1 cellular context compared by ENCODE assay signal in the genomic region with DNA sequence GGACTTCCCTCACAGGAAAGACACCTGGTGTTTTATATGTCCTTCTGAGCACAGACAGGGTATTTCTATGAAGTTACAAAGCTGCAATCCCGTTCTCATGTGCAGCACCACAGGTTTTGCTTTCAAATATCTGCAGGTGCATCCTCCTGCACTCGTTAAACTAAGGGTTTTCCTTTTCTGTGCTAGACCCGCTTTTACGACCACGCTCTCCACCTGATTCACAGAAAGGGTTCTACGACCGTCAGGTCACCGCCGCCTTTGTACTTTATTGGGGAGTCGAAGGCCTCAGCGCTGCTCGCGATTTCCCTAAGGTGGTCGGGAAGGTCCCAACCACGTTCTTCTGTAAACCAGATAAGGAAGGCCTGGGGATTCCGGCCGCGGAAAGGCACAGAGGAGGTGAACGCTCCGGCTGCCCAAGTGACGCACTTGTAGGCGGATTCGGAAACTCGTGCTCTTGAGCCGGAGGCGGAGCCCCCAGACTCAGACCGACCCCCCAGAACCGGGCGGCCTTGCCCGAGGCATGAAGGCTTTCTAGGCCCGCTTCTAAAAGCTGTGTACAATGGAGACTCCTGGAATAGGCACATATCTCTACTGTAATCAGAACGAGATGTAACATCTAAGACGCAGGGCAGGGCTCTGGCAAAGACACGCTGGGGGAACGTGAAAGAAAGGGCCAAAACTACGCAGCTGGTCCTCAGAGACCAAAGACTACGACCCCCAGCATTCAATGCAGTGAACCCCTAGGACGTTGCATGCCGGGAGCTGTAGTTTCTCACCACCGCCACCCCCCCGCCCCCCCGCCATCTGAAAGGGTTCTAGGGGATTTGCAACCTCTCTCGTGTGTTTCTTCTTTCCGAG.
TF ChIP-seq lines count a peak whose summit lies in the region.

No MANE protein-coding gene starts in this region.

TF ChIP-seq in K562, 482 proteins besides CTCF, POLR2A, EP300 and RAD21 (continued from another document and continues in another):
- TF ChIP-seq ZFP36 (IDR thresholded peaks at IDR 0.05; ENCODE audit: low read depth, low read length, partially characterized antibody) (no peak), ZNF124 (CRISPR knock-in tag; IDR thresholded peaks at IDR 0.05) (no peak), DNMT1 (IDR thresholded peaks at IDR 0.05) (no peak), ZFP1 (CRISPR knock-in tag; IDR thresholded peaks at IDR 0.05) (no peak), GTF2E2 (tag; IDR thresholded peaks at IDR 0.05) (no peak), STAT5B (CRISPR knock-in tag; IDR thresholded peaks at IDR 0.05) (no peak), ATF7 (IDR thresholded peaks at IDR 0.05) (peak; percentile 13; the same call in 1 of the 2 replicates), RBBP5 (IDR thresholded peaks at IDR 0.05; ENCODE audit: borderline replicate concordance, insufficient read depth, low read length, poor library complexity, severe bottlenecking) (peak; percentile 53), NR2C1 (IDR thresholded peaks at IDR 0.05) (no peak), NR2C1 (tag; IDR thresholded peaks at IDR 0.05) (no peak), TAF9B (IDR thresholded peaks at IDR 0.05; ENCODE audit: partially characterized antibody) (peak; percentile 19), MYBL2 (IDR thresholded peaks at IDR 0.05; ENCODE audit: low read depth) (no peak), MYBL2 (CRISPR knock-in tag; IDR thresholded peaks at IDR 0.05; ENCODE audit: borderline replicate concordance) (no peak), ZNF778 (CRISPR knock-in tag; IDR thresholded peaks at IDR 0.05) (no peak), BDP1 (IDR thresholded peaks at IDR 0.05; ENCODE audit: insufficient read depth, insufficient read length) (no peak), MTA3 (IDR thresholded peaks at IDR 0.05; ENCODE audit: borderline replicate concordance) (0 out of 2 replicates have a peak, but pooled peaks have one; percentile 32), FOXK1 (CRISPR knock-in tag; IDR thresholded peaks at IDR 0.05; ENCODE audit: borderline replicate concordance) (no peak), SP1 (CRISPR knock-in tag; IDR thresholded peaks at IDR 0.05) (no peak), RAD51 (IDR thresholded peaks at IDR 0.05; ENCODE audit: borderline replicate concordance, low read depth) (no peak), SIN3A (IDR thresholded peaks at IDR 0.05; ENCODE audit: borderline replicate concordance in 2 of 2, control insufficient read depth in 1 of 2, low read depth in 2 of 2, low read length in 2 of 2) (0 out of 4 replicates have a peak, but pooled peaks of 1 of the 2 experiments have one; percentile 24), HCFC1 (IDR thresholded peaks at IDR 0.05; ENCODE audit: low read depth, low read length) (peak; percentile 92), ZNF507 (tag; conservative IDR thresholded peaks at IDR 0.05) (no peak), SAP30 (IDR thresholded peaks at IDR 0.05; ENCODE audit: borderline replicate concordance, insufficient read depth, low read depth, low read length, poor library complexity, severe bottlenecking) (no peak), RBM22 (IDR thresholded peaks at IDR 0.05; ENCODE audit: low read depth, low read length, poor library complexity, severe bottlenecking) (no peak), MYC (IDR thresholded peaks at IDR 0.05; ENCODE audit: low read depth, low read length) (peak; percentile 66), MYC (CRISPR knock-in tag; IDR thresholded peaks at IDR 0.05; ENCODE audit: borderline replicate concordance, low read depth) (no peak), RFX1 (IDR thresholded peaks at IDR 0.05) (no peak)
- TF ChIP-seq, protein P1, sequence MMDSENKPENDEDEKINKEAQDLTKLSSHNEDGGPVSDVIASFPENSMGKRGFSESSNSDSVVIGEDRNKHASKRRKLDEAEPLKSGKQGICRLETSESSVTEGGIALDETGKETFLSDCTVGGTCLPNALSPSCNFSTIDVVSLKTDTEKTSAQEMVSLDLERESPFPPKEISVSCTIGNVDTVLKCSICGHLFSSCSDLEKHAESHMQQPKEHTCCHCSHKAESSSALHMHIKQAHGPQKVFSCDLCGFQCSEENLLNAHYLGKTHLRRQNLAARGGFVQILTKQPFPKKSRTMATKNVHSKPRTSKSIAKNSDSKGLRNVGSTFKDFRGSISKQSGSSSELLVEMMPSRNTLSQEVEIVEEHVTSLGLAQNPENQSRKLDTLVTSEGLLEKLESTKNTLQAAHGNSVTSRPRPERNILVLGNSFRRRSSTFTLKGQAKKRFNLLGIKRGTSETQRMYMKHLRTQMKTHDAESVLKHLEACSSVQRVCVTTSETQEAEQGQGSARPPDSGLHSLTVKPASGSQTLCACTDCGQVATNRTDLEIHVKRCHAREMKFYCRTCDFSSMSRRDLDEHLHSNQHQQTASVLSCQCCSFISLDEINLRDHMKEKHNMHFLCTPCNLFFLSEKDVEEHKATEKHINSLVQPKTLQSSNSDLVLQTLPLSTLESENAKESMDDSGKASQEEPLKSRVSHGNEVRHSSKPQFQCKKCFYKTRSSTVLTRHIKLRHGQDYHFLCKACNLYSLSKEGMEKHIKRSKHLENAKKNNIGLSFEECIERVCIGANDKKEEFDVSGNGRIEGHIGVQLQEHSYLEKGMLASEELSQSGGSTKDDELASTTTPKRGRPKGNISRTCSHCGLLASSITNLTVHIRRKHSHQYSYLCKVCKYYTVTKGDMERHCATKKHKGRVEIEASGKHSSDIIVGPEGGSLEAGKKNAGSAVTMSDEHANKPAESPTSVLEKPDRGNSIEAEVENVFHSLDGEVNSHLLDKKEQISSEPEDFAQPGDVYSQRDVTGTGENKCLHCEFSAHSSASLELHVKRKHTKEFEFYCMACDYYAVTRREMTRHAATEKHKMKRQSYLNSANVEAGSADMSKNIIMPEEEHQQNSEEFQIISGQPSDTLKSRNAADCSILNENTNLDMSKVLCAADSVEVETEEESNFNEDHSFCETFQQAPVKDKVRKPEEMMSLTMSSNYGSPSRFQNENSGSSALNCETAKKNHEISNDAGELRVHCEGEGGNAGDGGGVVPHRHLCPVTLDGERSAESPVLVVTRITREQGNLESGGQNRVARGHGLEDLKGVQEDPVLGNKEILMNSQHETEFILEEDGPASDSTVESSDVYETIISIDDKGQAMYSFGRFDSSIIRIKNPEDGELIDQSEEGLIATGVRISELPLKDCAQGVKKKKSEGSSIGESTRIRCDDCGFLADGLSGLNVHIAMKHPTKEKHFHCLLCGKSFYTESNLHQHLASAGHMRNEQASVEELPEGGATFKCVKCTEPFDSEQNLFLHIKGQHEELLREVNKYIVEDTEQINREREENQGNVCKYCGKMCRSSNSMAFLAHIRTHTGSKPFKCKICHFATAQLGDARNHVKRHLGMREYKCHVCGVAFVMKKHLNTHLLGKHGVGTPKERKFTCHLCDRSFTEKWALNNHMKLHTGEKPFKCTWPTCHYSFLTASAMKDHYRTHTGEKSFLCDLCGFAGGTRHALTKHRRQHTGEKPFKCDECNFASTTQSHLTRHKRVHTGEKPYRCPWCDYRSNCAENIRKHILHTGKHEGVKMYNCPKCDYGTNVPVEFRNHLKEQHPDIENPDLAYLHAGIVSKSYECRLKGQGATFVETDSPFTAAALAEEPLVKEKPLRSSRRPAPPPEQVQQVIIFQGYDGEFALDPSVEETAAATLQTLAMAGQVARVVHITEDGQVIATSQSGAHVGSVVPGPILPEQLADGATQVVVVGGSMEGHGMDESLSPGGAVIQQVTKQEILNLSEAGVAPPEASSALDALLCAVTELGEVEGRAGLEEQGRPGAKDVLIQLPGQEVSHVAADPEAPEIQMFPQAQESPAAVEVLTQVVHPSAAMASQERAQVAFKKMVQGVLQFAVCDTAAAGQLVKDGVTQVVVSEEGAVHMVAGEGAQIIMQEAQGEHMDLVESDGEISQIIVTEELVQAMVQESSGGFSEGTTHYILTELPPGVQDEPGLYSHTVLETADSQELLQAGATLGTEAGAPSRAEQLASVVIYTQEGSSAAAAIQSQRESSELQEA (IDR thresholded peaks at IDR 0.05; ENCODE audit: low read depth) = no peak
- TF ChIP-seq, protein P2, sequence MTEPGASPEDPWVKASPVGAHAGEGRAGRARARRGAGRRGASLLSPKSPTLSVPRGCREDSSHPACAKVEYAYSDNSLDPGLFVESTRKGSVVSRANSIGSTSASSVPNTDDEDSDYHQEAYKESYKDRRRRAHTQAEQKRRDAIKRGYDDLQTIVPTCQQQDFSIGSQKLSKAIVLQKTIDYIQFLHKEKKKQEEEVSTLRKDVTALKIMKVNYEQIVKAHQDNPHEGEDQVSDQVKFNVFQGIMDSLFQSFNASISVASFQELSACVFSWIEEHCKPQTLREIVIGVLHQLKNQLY (CRISPR knock-in tag; conservative IDR thresholded peaks at IDR 0.05) = no peak
- TF ChIP-seq, protein P3, sequence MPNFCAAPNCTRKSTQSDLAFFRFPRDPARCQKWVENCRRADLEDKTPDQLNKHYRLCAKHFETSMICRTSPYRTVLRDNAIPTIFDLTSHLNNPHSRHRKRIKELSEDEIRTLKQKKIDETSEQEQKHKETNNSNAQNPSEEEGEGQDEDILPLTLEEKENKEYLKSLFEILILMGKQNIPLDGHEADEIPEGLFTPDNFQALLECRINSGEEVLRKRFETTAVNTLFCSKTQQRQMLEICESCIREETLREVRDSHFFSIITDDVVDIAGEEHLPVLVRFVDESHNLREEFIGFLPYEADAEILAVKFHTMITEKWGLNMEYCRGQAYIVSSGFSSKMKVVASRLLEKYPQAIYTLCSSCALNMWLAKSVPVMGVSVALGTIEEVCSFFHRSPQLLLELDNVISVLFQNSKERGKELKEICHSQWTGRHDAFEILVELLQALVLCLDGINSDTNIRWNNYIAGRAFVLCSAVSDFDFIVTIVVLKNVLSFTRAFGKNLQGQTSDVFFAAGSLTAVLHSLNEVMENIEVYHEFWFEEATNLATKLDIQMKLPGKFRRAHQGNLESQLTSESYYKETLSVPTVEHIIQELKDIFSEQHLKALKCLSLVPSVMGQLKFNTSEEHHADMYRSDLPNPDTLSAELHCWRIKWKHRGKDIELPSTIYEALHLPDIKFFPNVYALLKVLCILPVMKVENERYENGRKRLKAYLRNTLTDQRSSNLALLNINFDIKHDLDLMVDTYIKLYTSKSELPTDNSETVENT (CRISPR knock-in tag; IDR thresholded peaks at IDR 0.05) = no peak; the same call in 1 of the 2 replicates
- TF ChIP-seq, protein P4, sequence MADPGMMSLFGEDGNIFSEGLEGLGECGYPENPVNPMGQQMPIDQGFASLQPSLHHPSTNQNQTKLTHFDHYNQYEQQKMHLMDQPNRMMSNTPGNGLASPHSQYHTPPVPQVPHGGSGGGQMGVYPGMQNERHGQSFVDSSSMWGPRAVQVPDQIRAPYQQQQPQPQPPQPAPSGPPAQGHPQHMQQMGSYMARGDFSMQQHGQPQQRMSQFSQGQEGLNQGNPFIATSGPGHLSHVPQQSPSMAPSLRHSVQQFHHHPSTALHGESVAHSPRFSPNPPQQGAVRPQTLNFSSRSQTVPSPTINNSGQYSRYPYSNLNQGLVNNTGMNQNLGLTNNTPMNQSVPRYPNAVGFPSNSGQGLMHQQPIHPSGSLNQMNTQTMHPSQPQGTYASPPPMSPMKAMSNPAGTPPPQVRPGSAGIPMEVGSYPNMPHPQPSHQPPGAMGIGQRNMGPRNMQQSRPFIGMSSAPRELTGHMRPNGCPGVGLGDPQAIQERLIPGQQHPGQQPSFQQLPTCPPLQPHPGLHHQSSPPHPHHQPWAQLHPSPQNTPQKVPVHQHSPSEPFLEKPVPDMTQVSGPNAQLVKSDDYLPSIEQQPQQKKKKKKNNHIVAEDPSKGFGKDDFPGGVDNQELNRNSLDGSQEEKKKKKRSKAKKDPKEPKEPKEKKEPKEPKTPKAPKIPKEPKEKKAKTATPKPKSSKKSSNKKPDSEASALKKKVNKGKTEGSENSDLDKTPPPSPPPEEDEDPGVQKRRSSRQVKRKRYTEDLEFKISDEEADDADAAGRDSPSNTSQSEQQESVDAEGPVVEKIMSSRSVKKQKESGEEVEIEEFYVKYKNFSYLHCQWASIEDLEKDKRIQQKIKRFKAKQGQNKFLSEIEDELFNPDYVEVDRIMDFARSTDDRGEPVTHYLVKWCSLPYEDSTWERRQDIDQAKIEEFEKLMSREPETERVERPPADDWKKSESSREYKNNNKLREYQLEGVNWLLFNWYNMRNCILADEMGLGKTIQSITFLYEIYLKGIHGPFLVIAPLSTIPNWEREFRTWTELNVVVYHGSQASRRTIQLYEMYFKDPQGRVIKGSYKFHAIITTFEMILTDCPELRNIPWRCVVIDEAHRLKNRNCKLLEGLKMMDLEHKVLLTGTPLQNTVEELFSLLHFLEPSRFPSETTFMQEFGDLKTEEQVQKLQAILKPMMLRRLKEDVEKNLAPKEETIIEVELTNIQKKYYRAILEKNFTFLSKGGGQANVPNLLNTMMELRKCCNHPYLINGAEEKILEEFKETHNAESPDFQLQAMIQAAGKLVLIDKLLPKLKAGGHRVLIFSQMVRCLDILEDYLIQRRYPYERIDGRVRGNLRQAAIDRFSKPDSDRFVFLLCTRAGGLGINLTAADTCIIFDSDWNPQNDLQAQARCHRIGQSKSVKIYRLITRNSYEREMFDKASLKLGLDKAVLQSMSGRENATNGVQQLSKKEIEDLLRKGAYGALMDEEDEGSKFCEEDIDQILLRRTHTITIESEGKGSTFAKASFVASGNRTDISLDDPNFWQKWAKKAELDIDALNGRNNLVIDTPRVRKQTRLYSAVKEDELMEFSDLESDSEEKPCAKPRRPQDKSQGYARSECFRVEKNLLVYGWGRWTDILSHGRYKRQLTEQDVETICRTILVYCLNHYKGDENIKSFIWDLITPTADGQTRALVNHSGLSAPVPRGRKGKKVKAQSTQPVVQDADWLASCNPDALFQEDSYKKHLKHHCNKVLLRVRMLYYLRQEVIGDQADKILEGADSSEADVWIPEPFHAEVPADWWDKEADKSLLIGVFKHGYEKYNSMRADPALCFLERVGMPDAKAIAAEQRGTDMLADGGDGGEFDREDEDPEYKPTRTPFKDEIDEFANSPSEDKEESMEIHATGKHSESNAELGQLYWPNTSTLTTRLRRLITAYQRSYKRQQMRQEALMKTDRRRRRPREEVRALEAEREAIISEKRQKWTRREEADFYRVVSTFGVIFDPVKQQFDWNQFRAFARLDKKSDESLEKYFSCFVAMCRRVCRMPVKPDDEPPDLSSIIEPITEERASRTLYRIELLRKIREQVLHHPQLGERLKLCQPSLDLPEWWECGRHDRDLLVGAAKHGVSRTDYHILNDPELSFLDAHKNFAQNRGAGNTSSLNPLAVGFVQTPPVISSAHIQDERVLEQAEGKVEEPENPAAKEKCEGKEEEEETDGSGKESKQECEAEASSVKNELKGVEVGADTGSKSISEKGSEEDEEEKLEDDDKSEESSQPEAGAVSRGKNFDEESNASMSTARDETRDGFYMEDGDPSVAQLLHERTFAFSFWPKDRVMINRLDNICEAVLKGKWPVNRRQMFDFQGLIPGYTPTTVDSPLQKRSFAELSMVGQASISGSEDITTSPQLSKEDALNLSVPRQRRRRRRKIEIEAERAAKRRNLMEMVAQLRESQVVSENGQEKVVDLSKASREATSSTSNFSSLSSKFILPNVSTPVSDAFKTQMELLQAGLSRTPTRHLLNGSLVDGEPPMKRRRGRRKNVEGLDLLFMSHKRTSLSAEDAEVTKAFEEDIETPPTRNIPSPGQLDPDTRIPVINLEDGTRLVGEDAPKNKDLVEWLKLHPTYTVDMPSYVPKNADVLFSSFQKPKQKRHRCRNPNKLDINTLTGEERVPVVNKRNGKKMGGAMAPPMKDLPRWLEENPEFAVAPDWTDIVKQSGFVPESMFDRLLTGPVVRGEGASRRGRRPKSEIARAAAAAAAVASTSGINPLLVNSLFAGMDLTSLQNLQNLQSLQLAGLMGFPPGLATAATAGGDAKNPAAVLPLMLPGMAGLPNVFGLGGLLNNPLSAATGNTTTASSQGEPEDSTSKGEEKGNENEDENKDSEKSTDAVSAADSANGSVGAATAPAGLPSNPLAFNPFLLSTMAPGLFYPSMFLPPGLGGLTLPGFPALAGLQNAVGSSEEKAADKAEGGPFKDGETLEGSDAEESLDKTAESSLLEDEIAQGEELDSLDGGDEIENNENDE (IDR thresholded peaks at IDR 0.05; ENCODE audit: low read depth, low read length) = no peak
- TF ChIP-seq, protein P5, sequence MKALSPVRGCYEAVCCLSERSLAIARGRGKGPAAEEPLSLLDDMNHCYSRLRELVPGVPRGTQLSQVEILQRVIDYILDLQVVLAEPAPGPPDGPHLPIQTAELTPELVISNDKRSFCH (CRISPR knock-in tag; IDR thresholded peaks at IDR 0.05) = no peak
- TF ChIP-seq, protein P5 (tag; IDR thresholded peaks at IDR 0.05) = no peak
